In genomic region chr22:27153386-27153785, GRCh38 we compare ENCODE assay signal across 14 cellular contexts.
DNase-seq lines count a peak whose midpoint lies in the region; ATAC-seq and TF ChIP-seq lines count a peak whose summit lies in the region.
"Had no signal": no experiment of that assay in that cellular context is flagged by ENCODE, and none has a peak within 500 bp of the region (broad histone marks: within the 10 kb centered on the region; RNA-seq: fewer than 3 reads in every experiment).

No MANE protein-coding gene starts in this region.

- ATAC-seq in foreskin keratinocyte (no peak), GM19455 (IDR thresholded peaks at IDR 0.05; ENCODE audit: unreplicated experiment) (no peak), esophagus mucosa (no peak)
- ATAC-seq: A549 had no signal

- in situ Hi-C loops in brain microvascular endothelial cell (cut with HindIII; ENCODE audit: low pct_ligation_motif_present, low sequenced_read_pairs) = no loop called here

- H3K27me3 ChIP-seq in brain microvascular endothelial cell (replicated peaks) (no peaks in the 10 kb centered on the region), foreskin keratinocyte (peaks cover 7% of the 10 kb centered on the region)
- H3K27me3 ChIP-seq: BLaER1 had no signal

- DNase-seq in EH (ENCODE audit: low read depth) (peak; percentile 12), LHCN-M2 (ENCODE audit: low read depth) (peak; percentile 31), brain microvascular endothelial cell (peak; percentile 60), hepatic stellate cell (ENCODE audit: low spot score) (peak; percentile 24), foreskin keratinocyte (no peak)
- DNase-seq: CD4-positive, alpha-beta memory T cell; DMS153; DMS79 had no signal

- no peak overlapping the region for H3K4me3 ChIP-seq in brain microvascular endothelial cell (ENCODE audit: low read depth, low read length)
- H3K4me3 ChIP-seq: A549, BLaER1, HAP-1 had no signal

- no peaks in the 10 kb centered on the region for H3K36me3 ChIP-seq in brain microvascular endothelial cell (replicated peaks)
- H3K36me3 ChIP-seq: BLaER1, HAP-1 had no signal

- H3K4me1 ChIP-seq in foreskin keratinocyte = no peaks in the 10 kb centered on the region

- no peak for TF ChIP-seq CTCF in brain microvascular endothelial cell (IDR thresholded peaks at IDR 0.05; ENCODE audit: low read depth, low read length, missing control alignments)
- TF ChIP-seq CTCF in foreskin keratinocyte (conservative IDR thresholded peaks at IDR 0.05) = no peak

- H3K27ac ChIP-seq in brain microvascular endothelial cell (no peak overlapping the region), foreskin keratinocyte (no peak overlapping the region)
- H3K27ac ChIP-seq: 22Rv1, A549, BLaER1 had no signal

Comparison
In these comparisons a context has a peak if more than half of its experiments do, and no peak if none do; other contexts are left out.
1. DNase-seq: peak in EH (single experiment), LHCN-M2 (single experiment), brain microvascular endothelial cell (single experiment) and hepatic stellate cell (single experiment); none in foreskin keratinocyte (0 of 2).